Comparison of ENCODE assay signal across 8 cellular contexts in genomic region chr2:10688921-10689807, GRCh38. TPM values are rescaled to one million over a fixed set of nuclear protein-coding genes. Genes with fewer than 3 reads are reported as not detected.
DNase-seq lines count a peak whose midpoint lies in the region; ATAC-seq and TF ChIP-seq lines count a peak whose summit lies in the region.

No MANE protein-coding gene starts in this region.

- no peaks in the 10 kb centered on the region for H3K27me3 ChIP-seq in SK-N-SH (ENCODE audit: insufficient read depth)
- H3K27me3 ChIP-seq in rectal smooth muscle tissue (ENCODE audit: control insufficient read depth, insufficient read depth, low read length), result no peaks in the 10 kb centered on the region

- H3K36me3 ChIP-seq in SK-N-SH (replicated peaks in 1 of 2; ENCODE audit: control insufficient read depth in 1 of 2, insufficient read depth in 2 of 2, low read length in 1 of 2), result peaks cover 3 to 10% of the 10 kb centered on the region in 2 experiments
- no peaks in the 10 kb centered on the region for H3K36me3 ChIP-seq in rectal smooth muscle tissue (ENCODE audit: control insufficient read depth, insufficient read depth, low read length)

- peak overlapping the region; percentile 79 for H3K4me2 ChIP-seq in SK-N-SH

- peak overlapping the region; percentile 97 for H2AFZ ChIP-seq in SK-N-SH (ENCODE audit: low read depth)

- DNase-seq in activated CD8-positive, alpha-beta memory T cell treated with anti-CD3 and anti-CD28 coated beads for 24 hours, result peak; percentile 35
- DNase-seq in activated CD8-positive, alpha-beta memory T cell treated with anti-CD3 and anti-CD28 coated beads, Interleukin-2, amount 50 U/mL, for 48 hours, result no peak
- no peak for DNase-seq in SK-N-SH
- peak; percentile 45 for DNase-seq in Right ventricle myocardium superior
- no peak for DNase-seq in NCI-H226
- DNase-seq in NCI-H748 (lab: John Stamatoyannopoulos, UW; ENCODE audit: unreplicated experiment), result no peak

- no peaks in the 10 kb centered on the region for H3K9me2 ChIP-seq in SK-N-SH

- TF ChIP-seq CTCF in SK-N-SH (IDR thresholded peaks at IDR 0.05), result no peak

- peaks cover 67% of the 10 kb centered on the region for H3K79me2 ChIP-seq in SK-N-SH (ENCODE audit: insufficient read depth)

- H3K4me1 ChIP-seq in SK-N-SH (ENCODE audit: control insufficient read depth in 1 of 2, insufficient read depth in 2 of 2, low read depth in 1 of 2, low read length in 1 of 2), result peaks cover 7 to 20% of the 10 kb centered on the region in 2 experiments
- peaks cover 4% of the 10 kb centered on the region for H3K4me1 ChIP-seq in rectal smooth muscle tissue (ENCODE audit: control insufficient read depth, insufficient read depth, low read length)

- TF ChIP-seq RAD21 in SK-N-SH (IDR thresholded peaks at IDR 0.05; ENCODE audit: low read length), result no peak

- peak overlapping the region; percentile 90 for H3K9ac ChIP-seq in SK-N-SH
- H3K9ac ChIP-seq in rectal smooth muscle tissue (ENCODE audit: low read length), result peak overlapping the region; percentile 94

- H4K20me1 ChIP-seq in SK-N-SH (ENCODE audit: insufficient read depth), result peaks cover 19% of the 10 kb centered on the region; the same call in 1 of the 2 replicates

- H3K4me3 ChIP-seq in SK-N-SH (ENCODE audit: low read depth in 2 of 2, low read length in 1 of 2), result peak overlapping the region; percentile 78 to 85
- peak overlapping the region; percentile 100 for H3K4me3 ChIP-seq in rectal smooth muscle tissue (ENCODE audit: low read length)

- ATAC-seq in HG02884 (IDR thresholded peaks at IDR 0.05; ENCODE audit: unreplicated experiment) (peak; percentile 28), Right ventricle myocardium superior (ENCODE audit: poor library complexity) (peak; percentile 30)

- WGBS in SK-N-SH (ENCODE audit: low lambda C conversion rate), result 4% methylated on average over 24 of the region's 27 CpGs

- no peak for TF ChIP-seq EP300 in SK-N-SH (IDR thresholded peaks at IDR 0.05; ENCODE audit: borderline replicate concordance in 1 of 2, low read depth in 1 of 2, low read length in 1 of 2)

- no peaks in the 10 kb centered on the region for H3F3A ChIP-seq in SK-N-SH (replicated peaks; ENCODE audit: insufficient read depth)

- POLR2A ChIA-PET in SK-N-SH (lab: Yijun Ruan, JAX), result interaction anchor here (1.0 to 1.2 kb wide), 2 partner anchors 11 to 628 kb away, joined by 3 read pairs; no protein-coding TSS in a partner anchor

- H3K9me3 ChIP-seq in SK-N-SH, result no peaks in the 10 kb centered on the region

- CTCF ChIA-PET in SK-N-SH (lab: Yijun Ruan, JAX), result interaction anchor here (0.8 to 1.5 kb wide), 5 partner anchors 10 to 592 kb away, joined by 3 to 5 read pairs (median 3); no protein-coding TSS in a partner anchor

- intact Hi-C loops in Right ventricle myocardium superior (cut with DNase I), result no loop called here

- H3K27ac ChIP-seq in SK-N-SH (ENCODE audit: low read depth in 2 of 2, low read length in 1 of 2), result peak overlapping the region; percentile 58 to 81
- peak overlapping the region; percentile 85 for H3K27ac ChIP-seq in rectal smooth muscle tissue (ENCODE audit: low read depth, low read length)

TF ChIP-seq in SK-N-SH, 30 proteins besides CTCF, POLR2A, EP300 and RAD21:
- peak; percentile 3; the same call in 1 of the 2 replicates for TF ChIP-seq TCF12 (IDR thresholded peaks at IDR 0.05)
- TF ChIP-seq TAF1 (IDR thresholded peaks at IDR 0.05; ENCODE audit: borderline replicate concordance, low read depth, low read length), result no peak
- no peak for TF ChIP-seq JUND (IDR thresholded peaks at IDR 0.05)

RNA-seq across cellular contexts. Expression of gene NOL10, which starts 0.6 kb away (rescaled TPM):
- polyA plus RNA-seq in SK-N-SH (2012; rRNA removed), result 12.0 and 14.3 TPM in 2 replicates
- 16.0 and 18.2 TPM in 2 replicates for polyA plus RNA-seq in SK-N-SH (2012; cell fraction: cytosol; rRNA removed)
- polyA plus RNA-seq in SK-N-SH (2012; cell fraction: nucleus; rRNA removed), result 11.3 and 13.5 TPM in 2 replicates
- total RNA-seq in Right ventricle myocardium superior, result 17.9 TPM

RNA-seq across cellular contexts. Expression of gene ATP6V1C2, which starts 32.3 kb away (rescaled TPM):
- polyA plus RNA-seq in SK-N-SH (2012; rRNA removed), result 0.06 and 0.12 TPM in 2 replicates
- 0.10 and 0.15 TPM in 2 replicates for polyA plus RNA-seq in SK-N-SH (2012; cell fraction: cytosol; rRNA removed)
- 0.08 and 0.45 TPM in 2 replicates for polyA plus RNA-seq in SK-N-SH (2012; cell fraction: nucleus; rRNA removed)
- total RNA-seq in Right ventricle myocardium superior, result 1.6 TPM

Comparison
In these comparisons a context has a peak if more than half of its experiments do, and no peak if none do; other contexts are left out.
1. DNase-seq: peak in activated CD8-positive, alpha-beta memory T cell treated with anti-CD3 and anti-CD28 coated beads for 24 hours (single experiment) and Right ventricle myocardium superior (single experiment); none in activated CD8-positive, alpha-beta memory T cell treated with anti-CD3 and anti-CD28 coated beads, Interleukin-2, amount 50 U/mL, for 48 hours (single experiment), SK-N-SH (single experiment), NCI-H226 (single experiment) and NCI-H748 (single experiment).